In genomic region chr3:184543848-184544512, GRCh38 we compare ENCODE assay signal across 8 cellular contexts. TPM values are rescaled to one million over a fixed set of nuclear protein-coding genes. Genes with fewer than 3 reads are reported as not detected.
DNase-seq lines count a peak whose midpoint lies in the region; ATAC-seq and TF ChIP-seq lines count a peak whose summit lies in the region.

No MANE protein-coding gene starts in this region.

- H3K27me3 ChIP-seq in gastroesophageal sphincter (peaks cover 66% of the 10 kb centered on the region), parathyroid adenoma (ENCODE audit: control insufficient read depth, insufficient read depth, low read length) (no peaks in the 10 kb centered on the region), upper lobe of right lung (peaks cover 19% of the 10 kb centered on the region)

- H3K4me3 ChIP-seq in AG09309 (ENCODE audit: control insufficient read depth, low read depth, low read length) (no peak overlapping the region), NB4 (ENCODE audit: low read depth, low read length) (no peak overlapping the region), gastroesophageal sphincter (no peak overlapping the region), parathyroid adenoma (ENCODE audit: low read depth, low read length) (no peak overlapping the region), upper lobe of right lung (no peak overlapping the region)

- no peak overlapping the region for H3K4me2 ChIP-seq in parathyroid adenoma (ENCODE audit: low read length)

- TF ChIP-seq CTCF in AG09309 (IDR thresholded peaks at IDR 0.05; ENCODE audit: control insufficient read depth, insufficient read depth, low read depth, low read length, missing control alignments) (peak; percentile 87), NB4 (IDR thresholded peaks at IDR 0.05; ENCODE audit: low read depth, low read length) (peak; percentile 73), gastroesophageal sphincter (IDR thresholded peaks at IDR 0.05) (peak; percentile 85 to 99 (median 93)), parathyroid adenoma (IDR thresholded peaks at IDR 0.05) (peak; percentile 91), upper lobe of right lung (IDR thresholded peaks at IDR 0.05) (peak; percentile 87)

- peak overlapping the region; percentile 59 for H2AFZ ChIP-seq in parathyroid adenoma

- no peak for TF ChIP-seq EP300 in gastroesophageal sphincter (IDR thresholded peaks at IDR 0.05)

- no peak overlapping the region for H3K9ac ChIP-seq in parathyroid adenoma

- H3K36me3 ChIP-seq in gastroesophageal sphincter, result no peaks in the 10 kb centered on the region
- no peaks in the 10 kb centered on the region for H3K36me3 ChIP-seq in parathyroid adenoma (ENCODE audit: control insufficient read depth, insufficient read depth, low read length)
- no peaks in the 10 kb centered on the region for H3K36me3 ChIP-seq in upper lobe of right lung

- DNase-seq in AG09309 (ENCODE audit: low read depth) (no peak), NB4 (ENCODE audit: low read depth) (peak; percentile 83), SIG-M5 treated with dmso at 0.1 percent for 504 hours (lab: John Stamatoyannopoulos, UW; ENCODE audit: unreplicated experiment) (peak; percentile 83), upper lobe of right lung (peak; percentile 67)
- peak; percentile 85 for DNase-seq in activated effector memory CD4-positive, alpha-beta T cell treated with anti-CD3 and anti-CD28 coated beads, Interleukin-2, amount 50 U/mL, for 16 hours

- peaks cover 0 to 6% (median 3%) of the 10 kb centered on the region in 3 donors for H3K4me1 ChIP-seq in gastroesophageal sphincter
- H3K4me1 ChIP-seq in parathyroid adenoma, result peaks cover 4% of the 10 kb centered on the region
- peaks cover 6% of the 10 kb centered on the region for H3K4me1 ChIP-seq in upper lobe of right lung

- intact Hi-C loops in upper lobe of right lung (cut with DNase I), result no loop called here

- WGBS in gastroesophageal sphincter (ENCODE audit: low coverage in 1 of 2), 2 donors, result 0 to 2% methylated on average over 1 to 8 of the region's 18 CpGs

- peak; percentile 49 for ATAC-seq in GM19372 (IDR thresholded peaks at IDR 0.05; ENCODE audit: low read depth, unreplicated experiment)
- peak; percentile 60 for ATAC-seq in gastroesophageal sphincter
- ATAC-seq in upper lobe of right lung, result peak; percentile 79

- no peaks in the 10 kb centered on the region for H3K79me2 ChIP-seq in parathyroid adenoma

- H3K9me3 ChIP-seq in gastroesophageal sphincter (no peaks in the 10 kb centered on the region), parathyroid adenoma (ENCODE audit: control insufficient read depth, low read length) (no peaks in the 10 kb centered on the region), upper lobe of right lung (no peaks in the 10 kb centered on the region)

- no peak overlapping the region for H3K27ac ChIP-seq in gastroesophageal sphincter
- no peak overlapping the region for H3K27ac ChIP-seq in parathyroid adenoma
- H3K27ac ChIP-seq in upper lobe of right lung, result no peak overlapping the region

- TF ChIP-seq POLR2A in NB4 (IDR thresholded peaks at IDR 0.05; ENCODE audit: extremely low read depth, insufficient read length), result no peak
- TF ChIP-seq POLR2A in gastroesophageal sphincter (IDR thresholded peaks at IDR 0.05), result no peak

RNA-seq across cellular contexts. Expression of gene EPHB3, which starts 17.6 kb away (rescaled TPM):
- total RNA-seq in gastroesophageal sphincter, result 10 to 100 TPM in 1 of 4 donors, 1 to 10 TPM in 3; 3.1 to 10.6 (median 4.6) TPM
- 7.8 TPM for total RNA-seq in upper lobe of right lung
